Comparison of ENCODE assay signal across 19 cellular contexts in genomic region chr12:4044736-4045432, GRCh38.
DNase-seq lines count a peak whose midpoint lies in the region; ATAC-seq and TF ChIP-seq lines count a peak whose summit lies in the region.
"Had no signal": no experiment of that assay in that cellular context is flagged by ENCODE, and none has a peak within 500 bp of the region (broad histone marks: within the 10 kb centered on the region; RNA-seq: fewer than 3 reads in every experiment).

No MANE protein-coding gene starts in this region.

- TF ChIP-seq CTCF in neural progenitor cell (IDR thresholded peaks at IDR 0.05) = no peak

- H3K9ac ChIP-seq in neural progenitor cell = no peak overlapping the region
- H3K9ac ChIP-seq: BLaER1 treated with 17β-estradiol and CSF1 and Interleukin-3, amounts not matched to agents 10 nM and 100 nM had no signal

- no peak overlapping the region for H2AFZ ChIP-seq in neural progenitor cell (replicated peaks)

- peaks cover 2% of the 10 kb centered on the region for H3K27me3 Mint-ChIP-seq in neural progenitor cell (ENCODE audit: insufficient read depth, low read depth)

- intact Hi-C loops in Right ventricle myocardium inferior (cut with DNase I) = no loop called here
- intact Hi-C loops in cardiac septum (cut with DNase I) = no loop called here

- DNase-seq in Right ventricle myocardium inferior (ENCODE audit: missing footprints) (no peak), cardiac septum (ENCODE audit: low spot score) (no peak), NCI-H82 (lab: John Stamatoyannopoulos, UW) (peak; percentile 64), ecto neural progenitor cell (ENCODE audit: low spot score) (peak; percentile 50), neural progenitor cell (ENCODE audit: low spot score) (peak; percentile 39), mesenteric fat pad (ENCODE audit: low spot score) (no peak), SIG-M5 treated with dmso at 0.1 percent for 504 hours (lab: John Stamatoyannopoulos, UW; ENCODE audit: unreplicated experiment) (no peak)
- DNase-seq in effector CD8-positive, alpha-beta T cell (lab: John Stamatoyannopoulos, UW) = no peak
- DNase-seq: CD8-positive, alpha-beta T cell; DMS53; EL; KBM-7; NCI-H1105 treated with DMSO at 0.1 percent for 48 hours; NCI-H1694; PC-3; RPMI8226 had no signal

- H3K79me2 ChIP-seq in neural progenitor cell (ENCODE audit: low read depth) = no peaks in the 10 kb centered on the region

- no peak overlapping the region for H3K4me2 ChIP-seq in neural progenitor cell

- H3K27ac ChIP-seq in neural progenitor cell = no peak overlapping the region
- H3K27ac ChIP-seq: BLaER1 treated with 17β-estradiol and CSF1 and Interleukin-3, amounts not matched to agents 10 nM and 100 nM; SJSA1 had no signal

- H3K9me3 Mint-ChIP-seq in neural progenitor cell = peaks cover 14% of the 10 kb centered on the region
- H3K9me3 Mint-ChIP-seq: CD8-positive, alpha-beta T cell had no signal

- peaks cover 10% of the 10 kb centered on the region for H3F3A ChIP-seq in neural progenitor cell (ENCODE audit: low read depth)

- no peaks in the 10 kb centered on the region for H4K20me1 ChIP-seq in neural progenitor cell (ENCODE audit: low read depth)
- H4K20me1 ChIP-seq: BLaER1 treated with 17β-estradiol and CSF1 and Interleukin-3, amounts not matched to agents 10 nM and 100 nM had no signal

- no peaks in the 10 kb centered on the region for H3K9me3 ChIP-seq in neural progenitor cell (ENCODE audit: low read depth)
- H3K9me3 ChIP-seq: BLaER1 treated with 17β-estradiol and CSF1 and Interleukin-3, amounts not matched to agents 10 nM and 100 nM; SJSA1 had no signal

- H3K4me1 ChIP-seq in neural progenitor cell = peaks cover 39% of the 10 kb centered on the region
- H3K4me1 ChIP-seq: SJSA1 had no signal

- no peaks in the 10 kb centered on the region for H3K36me3 ChIP-seq in neural progenitor cell
- H3K36me3 ChIP-seq: BLaER1 treated with 17β-estradiol and CSF1 and Interleukin-3, amounts not matched to agents 10 nM and 100 nM; SJSA1 had no signal

- H3K4me3 ChIP-seq in neural progenitor cell = no peak overlapping the region
- H3K4me3 ChIP-seq: BLaER1 treated with 17β-estradiol and CSF1 and Interleukin-3, amounts not matched to agents 10 nM and 100 nM; SJSA1 had no signal

- peaks cover 42% of the 10 kb centered on the region for H3K4me1 Mint-ChIP-seq in neural progenitor cell

- H3K4me3 Mint-ChIP-seq in neural progenitor cell = no peak overlapping the region
- H3K4me3 Mint-ChIP-seq: CD8-positive, alpha-beta T cell had no signal

- peaks cover 4% of the 10 kb centered on the region for H3K36me3 Mint-ChIP-seq in neural progenitor cell

- no peaks in the 10 kb centered on the region for H3K27me3 ChIP-seq in neural progenitor cell
- H3K27me3 ChIP-seq: BLaER1 treated with 17β-estradiol and CSF1 and Interleukin-3, amounts not matched to agents 10 nM and 100 nM had no signal

- peak; percentile 23 for ATAC-seq in Right ventricle myocardium inferior
- ATAC-seq: CD8-positive, alpha-beta T cell; HepG2; PC-3 had no signal

- H3K27ac Mint-ChIP-seq in neural progenitor cell = peak overlapping the region; percentile 86
- H3K27ac Mint-ChIP-seq: CD8-positive, alpha-beta T cell had no signal

Comparison
In these comparisons a context has a peak if more than half of its experiments do, and no peak if none do; other contexts are left out.
1. DNase-seq: peak in NCI-H82 (single experiment), ecto neural progenitor cell (single experiment) and neural progenitor cell (single experiment); none in Right ventricle myocardium inferior (single experiment), cardiac septum (single experiment), mesenteric fat pad (single experiment), effector CD8-positive, alpha-beta T cell (single experiment) and SIG-M5 treated with dmso at 0.1 percent for 504 hours (single experiment).